Comparison of ENCODE assay signal across 2 cellular contexts in the genomic region with DNA sequence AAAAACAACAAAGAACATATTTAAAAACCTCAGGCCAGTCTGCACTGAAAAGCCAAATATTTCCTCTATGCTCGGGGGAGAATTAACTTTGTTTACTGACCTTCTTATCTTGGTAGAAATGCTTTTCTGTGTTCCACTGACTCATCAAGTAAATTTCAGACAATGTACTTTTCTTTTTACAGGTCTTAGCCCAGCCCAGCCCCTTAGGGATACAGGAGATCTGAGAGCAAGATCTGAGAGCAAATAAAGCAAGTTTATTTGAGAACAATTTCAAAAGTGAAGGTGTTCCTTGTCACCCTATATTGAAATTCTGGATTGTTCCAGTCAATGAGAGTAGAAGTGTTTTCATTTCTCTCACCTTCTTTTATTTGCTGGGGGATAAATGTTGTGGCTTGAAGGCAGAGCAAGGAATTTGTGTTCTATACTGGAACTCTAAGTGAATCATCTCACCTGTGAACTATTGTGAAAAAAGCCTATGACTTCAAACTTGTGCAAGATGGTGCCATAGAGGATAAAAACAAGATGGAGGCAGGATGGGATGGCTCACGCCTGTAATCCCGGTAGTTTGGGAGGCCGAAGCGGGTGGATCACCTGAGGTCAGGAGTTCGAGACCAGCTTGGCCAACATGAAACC.
TF ChIP-seq lines count a peak whose summit lies in the region.

No MANE protein-coding gene starts in this region.

TF ChIP-seq in SK-N-SH, 30 proteins besides CTCF, POLR2A, EP300 and RAD21 (continued from another document):
- TF ChIP-seq, protein P1, sequence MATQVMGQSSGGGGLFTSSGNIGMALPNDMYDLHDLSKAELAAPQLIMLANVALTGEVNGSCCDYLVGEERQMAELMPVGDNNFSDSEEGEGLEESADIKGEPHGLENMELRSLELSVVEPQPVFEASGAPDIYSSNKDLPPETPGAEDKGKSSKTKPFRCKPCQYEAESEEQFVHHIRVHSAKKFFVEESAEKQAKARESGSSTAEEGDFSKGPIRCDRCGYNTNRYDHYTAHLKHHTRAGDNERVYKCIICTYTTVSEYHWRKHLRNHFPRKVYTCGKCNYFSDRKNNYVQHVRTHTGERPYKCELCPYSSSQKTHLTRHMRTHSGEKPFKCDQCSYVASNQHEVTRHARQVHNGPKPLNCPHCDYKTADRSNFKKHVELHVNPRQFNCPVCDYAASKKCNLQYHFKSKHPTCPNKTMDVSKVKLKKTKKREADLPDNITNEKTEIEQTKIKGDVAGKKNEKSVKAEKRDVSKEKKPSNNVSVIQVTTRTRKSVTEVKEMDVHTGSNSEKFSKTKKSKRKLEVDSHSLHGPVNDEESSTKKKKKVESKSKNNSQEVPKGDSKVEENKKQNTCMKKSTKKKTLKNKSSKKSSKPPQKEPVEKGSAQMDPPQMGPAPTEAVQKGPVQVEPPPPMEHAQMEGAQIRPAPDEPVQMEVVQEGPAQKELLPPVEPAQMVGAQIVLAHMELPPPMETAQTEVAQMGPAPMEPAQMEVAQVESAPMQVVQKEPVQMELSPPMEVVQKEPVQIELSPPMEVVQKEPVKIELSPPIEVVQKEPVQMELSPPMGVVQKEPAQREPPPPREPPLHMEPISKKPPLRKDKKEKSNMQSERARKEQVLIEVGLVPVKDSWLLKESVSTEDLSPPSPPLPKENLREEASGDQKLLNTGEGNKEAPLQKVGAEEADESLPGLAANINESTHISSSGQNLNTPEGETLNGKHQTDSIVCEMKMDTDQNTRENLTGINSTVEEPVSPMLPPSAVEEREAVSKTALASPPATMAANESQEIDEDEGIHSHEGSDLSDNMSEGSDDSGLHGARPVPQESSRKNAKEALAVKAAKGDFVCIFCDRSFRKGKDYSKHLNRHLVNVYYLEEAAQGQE (IDR thresholded peaks at IDR 0.05; ENCODE audit: low read depth, low read length) = no peak
- no peak for TF ChIP-seq RXRA (IDR thresholded peaks at IDR 0.05; ENCODE audit: borderline replicate concordance, low read depth)

TF ChIP-seq in SK-N-SH treated with all-trans-retinoic acid at 6 μM for 48 hours, 23 proteins besides CTCF, POLR2A, EP300 and RAD21 (continued from another document):
- TF ChIP-seq, protein P2, sequence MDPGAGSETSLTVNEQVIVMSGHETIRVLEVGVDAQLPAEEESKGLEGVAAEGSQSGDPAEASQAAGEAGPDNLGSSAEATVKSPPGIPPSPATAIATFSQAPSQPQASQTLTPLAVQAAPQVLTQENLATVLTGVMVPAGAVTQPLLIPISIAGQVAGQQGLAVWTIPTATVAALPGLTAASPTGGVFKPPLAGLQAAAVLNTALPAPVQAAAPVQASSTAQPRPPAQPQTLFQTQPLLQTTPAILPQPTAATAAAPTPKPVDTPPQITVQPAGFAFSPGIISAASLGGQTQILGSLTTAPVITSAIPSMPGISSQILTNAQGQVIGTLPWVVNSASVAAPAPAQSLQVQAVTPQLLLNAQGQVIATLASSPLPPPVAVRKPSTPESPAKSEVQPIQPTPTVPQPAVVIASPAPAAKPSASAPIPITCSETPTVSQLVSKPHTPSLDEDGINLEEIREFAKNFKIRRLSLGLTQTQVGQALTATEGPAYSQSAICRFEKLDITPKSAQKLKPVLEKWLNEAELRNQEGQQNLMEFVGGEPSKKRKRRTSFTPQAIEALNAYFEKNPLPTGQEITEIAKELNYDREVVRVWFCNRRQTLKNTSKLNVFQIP (CRISPR knock-in tag; IDR thresholded peaks at IDR 0.05; ENCODE audit: borderline replicate concordance, low read depth) = no peak
- TF ChIP-seq CREB5 (CRISPR knock-in tag; IDR thresholded peaks at IDR 0.05; ENCODE audit: low read depth) (no peak), BACH2 (CRISPR knock-in tag; IDR thresholded peaks at IDR 0.05; ENCODE audit: borderline replicate concordance) (no peak), ZNF8 (CRISPR knock-in tag; IDR thresholded peaks at IDR 0.05) (no peak), TOX (CRISPR knock-in tag; IDR thresholded peaks at IDR 0.05; ENCODE audit: borderline replicate concordance) (no peak), ZFP3 (CRISPR knock-in tag; IDR thresholded peaks at IDR 0.05) (no peak), OSR1 (CRISPR knock-in tag; IDR thresholded peaks at IDR 0.05) (no peak), ZNF70 (CRISPR knock-in tag; IDR thresholded peaks at IDR 0.05) (no peak), TCF4 (CRISPR knock-in tag; IDR thresholded peaks at IDR 0.05; ENCODE audit: borderline replicate concordance) (no peak), ISL1 (CRISPR knock-in tag; IDR thresholded peaks at IDR 0.05) (no peak)
